ENCODE assay signal across 8 cellular contexts in genomic region chr17:79400989-79401703, GRCh38.
DNase-seq lines count a peak whose midpoint lies in the region; ATAC-seq, FAIRE-seq and TF ChIP-seq lines count a peak whose summit lies in the region.

No MANE protein-coding gene starts in this region.

- H3K27me3 ChIP-seq in DOHH2 (ENCODE audit: control insufficient read depth, low read length), result peaks cover 15% of the 10 kb centered on the region

- no peaks in the 10 kb centered on the region for H3F3A ChIP-seq in DOHH2 (ENCODE audit: control insufficient read depth, insufficient read depth)

- DNase-seq in HuH-7 (ENCODE audit: low spot score) (peak; percentile 90), RCC 7860 (ENCODE audit: low spot score) (peak; percentile 31), fibroblast of pulmonary artery (ENCODE audit: low read depth) (peak; percentile 54)
- DNase-seq in activated T-helper 1 cell treated with anti-CD3 and anti-CD28 coated beads, Interleukin-12 subunit alpha, Interleukin-12 subunit beta, Interleukin-2, Interleukin-4 antibody, amounts not matched to agents 30 ng/mL and 10 ng/mL and 1 ng/mL, durations not matched to agents 14 hours and 24 hours and 36 hours (ENCODE audit: low spot score), result peak; percentile 59

- H3K9me3 Mint-ChIP-seq in activated T-helper 1 cell treated with anti-CD3 and anti-CD28 coated beads, Interleukin-12 subunit alpha, Interleukin-12 subunit beta, Interleukin-2, Interleukin-4 antibody, amounts not matched to agents 30 ng/mL and 10 ng/mL and 1 ng/mL, durations not matched to agents 14 hours and 24 hours and 36 hours, result no peaks in the 10 kb centered on the region
- peaks cover 3% of the 10 kb centered on the region for H3K9me3 Mint-ChIP-seq in nephron
- no peaks in the 10 kb centered on the region for H3K9me3 Mint-ChIP-seq in stimulated activated naive CD8-positive, alpha-beta T cell treated with anti-CD3 and anti-CD28 coated beads, Interleukin-15, Interleukin-2, amounts not matched to agents 100 ng/mL and 50 ng/mL, for 24 hours

- H3K4me3 Mint-ChIP-seq in activated T-helper 1 cell treated with anti-CD3 and anti-CD28 coated beads, Interleukin-12 subunit alpha, Interleukin-12 subunit beta, Interleukin-2, Interleukin-4 antibody, amounts not matched to agents 30 ng/mL and 10 ng/mL and 1 ng/mL, durations not matched to agents 14 hours and 24 hours and 36 hours, result peak overlapping the region; percentile 77
- peak overlapping the region; percentile 68 to 72 (median 71) for H3K4me3 Mint-ChIP-seq in nephron
- H3K4me3 Mint-ChIP-seq in stimulated activated naive CD8-positive, alpha-beta T cell treated with anti-CD3 and anti-CD28 coated beads, Interleukin-15, Interleukin-2, amounts not matched to agents 100 ng/mL and 50 ng/mL, for 24 hours, result peak overlapping the region; percentile 63

- intact Hi-C loops in activated T-helper 1 cell treated with anti-CD3 and anti-CD28 coated beads, Interleukin-12 subunit alpha, Interleukin-12 subunit beta, Interleukin-2, Interleukin-4 antibody, amounts not matched to agents 30 ng/mL and 10 ng/mL and 1 ng/mL, durations not matched to agents 14 hours and 24 hours and 36 hours (cut with micrococcal nuclease), result loop anchor here (1.0 kb wide), 2 partner anchors 10 to 307 kb away; no protein-coding TSS in a partner anchor

- H3K4me2 ChIP-seq in DOHH2 (ENCODE audit: low read length), result peak overlapping the region; percentile 26

- no peaks in the 10 kb centered on the region for H3K9me2 ChIP-seq in DOHH2 (replicated peaks; ENCODE audit: control insufficient read depth, low read length)

- no peaks in the 10 kb centered on the region for H3K36me3 ChIP-seq in DOHH2 (ENCODE audit: control insufficient read depth, low read length)

- H3K36me3 Mint-ChIP-seq in activated T-helper 1 cell treated with anti-CD3 and anti-CD28 coated beads, Interleukin-12 subunit alpha, Interleukin-12 subunit beta, Interleukin-2, Interleukin-4 antibody, amounts not matched to agents 30 ng/mL and 10 ng/mL and 1 ng/mL, durations not matched to agents 14 hours and 24 hours and 36 hours (ENCODE audit: low read depth), result no peaks in the 10 kb centered on the region
- H3K36me3 Mint-ChIP-seq in nephron (ENCODE audit: low read depth), result no peaks in the 10 kb centered on the region
- H3K36me3 Mint-ChIP-seq in stimulated activated naive CD8-positive, alpha-beta T cell treated with anti-CD3 and anti-CD28 coated beads, Interleukin-15, Interleukin-2, amounts not matched to agents 100 ng/mL and 50 ng/mL, for 24 hours (ENCODE audit: low read depth), result no peaks in the 10 kb centered on the region

- peaks cover 3% of the 10 kb centered on the region; the same call in 1 of the 2 replicates for H3K4me1 ChIP-seq in DOHH2 (ENCODE audit: control insufficient read depth, low read length)

- H4K20me1 ChIP-seq in DOHH2 (ENCODE audit: control insufficient read depth, insufficient read depth, low read depth, low read length), result no peaks in the 10 kb centered on the region

- no peak overlapping the region for H3K4me3 ChIP-seq in DOHH2 (ENCODE audit: low read length)
- no peak overlapping the region for H3K4me3 ChIP-seq in fibroblast of pulmonary artery (replicated peaks; ENCODE audit: low read depth, low read length)

- H3K79me2 ChIP-seq in DOHH2 (ENCODE audit: control insufficient read depth, low read length), result no peaks in the 10 kb centered on the region

- peak; percentile 80 for TF ChIP-seq CTCF in DOHH2 (IDR thresholded peaks at IDR 0.05; ENCODE audit: low read depth, low read length, poor library complexity, severe bottlenecking)
- peak; percentile 87 for TF ChIP-seq CTCF in fibroblast of pulmonary artery (IDR thresholded peaks at IDR 0.05; ENCODE audit: low read length, missing control alignments)
- TF ChIP-seq CTCF in nephron (IDR thresholded peaks at IDR 0.05; ENCODE audit: unreplicated experiment in 3 of 3), result peak; percentile 88 to 98 (median 96)

- no peak for ATAC-seq in HG03139 (IDR thresholded peaks at IDR 0.05; ENCODE audit: unreplicated experiment)

- no peak overlapping the region for H3K27ac Mint-ChIP-seq in activated T-helper 1 cell treated with anti-CD3 and anti-CD28 coated beads, Interleukin-12 subunit alpha, Interleukin-12 subunit beta, Interleukin-2, Interleukin-4 antibody, amounts not matched to agents 30 ng/mL and 10 ng/mL and 1 ng/mL, durations not matched to agents 14 hours and 24 hours and 36 hours
- no peak overlapping the region for H3K27ac Mint-ChIP-seq in nephron
- no peak overlapping the region for H3K27ac Mint-ChIP-seq in stimulated activated naive CD8-positive, alpha-beta T cell treated with anti-CD3 and anti-CD28 coated beads, Interleukin-15, Interleukin-2, amounts not matched to agents 100 ng/mL and 50 ng/mL, for 24 hours

- H3K9me3 ChIP-seq in DOHH2 (ENCODE audit: control insufficient read depth, insufficient read depth, low read length), result no peaks in the 10 kb centered on the region

- H3K4me1 Mint-ChIP-seq in activated T-helper 1 cell treated with anti-CD3 and anti-CD28 coated beads, Interleukin-12 subunit alpha, Interleukin-12 subunit beta, Interleukin-2, Interleukin-4 antibody, amounts not matched to agents 30 ng/mL and 10 ng/mL and 1 ng/mL, durations not matched to agents 14 hours and 24 hours and 36 hours (ENCODE audit: low read depth), result peaks cover 12% of the 10 kb centered on the region
- H3K4me1 Mint-ChIP-seq in nephron, result peaks cover 14% of the 10 kb centered on the region
- H3K4me1 Mint-ChIP-seq in stimulated activated naive CD8-positive, alpha-beta T cell treated with anti-CD3 and anti-CD28 coated beads, Interleukin-15, Interleukin-2, amounts not matched to agents 100 ng/mL and 50 ng/mL, for 24 hours (ENCODE audit: low read depth), result peaks cover 13% of the 10 kb centered on the region

- peak; percentile 25 for FAIRE-seq in RCC 7860 (lab: Jason Lieb, UNC)

- peaks cover 13% of the 10 kb centered on the region for H3K27me3 Mint-ChIP-seq in activated T-helper 1 cell treated with anti-CD3 and anti-CD28 coated beads, Interleukin-12 subunit alpha, Interleukin-12 subunit beta, Interleukin-2, Interleukin-4 antibody, amounts not matched to agents 30 ng/mL and 10 ng/mL and 1 ng/mL, durations not matched to agents 14 hours and 24 hours and 36 hours (ENCODE audit: insufficient read depth)
- H3K27me3 Mint-ChIP-seq in nephron (ENCODE audit: low read depth), result peaks cover 86% of the 10 kb centered on the region
- peaks cover 45% of the 10 kb centered on the region for H3K27me3 Mint-ChIP-seq in stimulated activated naive CD8-positive, alpha-beta T cell treated with anti-CD3 and anti-CD28 coated beads, Interleukin-15, Interleukin-2, amounts not matched to agents 100 ng/mL and 50 ng/mL, for 24 hours

- no peak overlapping the region for H3K27ac ChIP-seq in DOHH2 (ENCODE audit: low read depth, low read length)

Comparison
In these comparisons a context has a peak if more than half of its experiments do, and no peak if none do; other contexts are left out.
1. DNase-seq: peak in every context shown above with its lines; median percentile 90 in HuH-7; 59 in activated T-helper 1 cell treated with anti-CD3 and anti-CD28 coated beads, Interleukin-12 subunit alpha, Interleukin-12 subunit beta, Interleukin-2, Interleukin-4 antibody, amounts not matched to agents 30 ng/mL and 10 ng/mL and 1 ng/mL, durations not matched to agents 14 hours and 24 hours and 36 hours; 54 in fibroblast of pulmonary artery; 31 in RCC 7860.